In genomic region chr17:36115649-36115977, GRCh38 we compare ENCODE assay signal across 13 cellular contexts. TPM values are rescaled to one million over a fixed set of nuclear protein-coding genes. Genes with fewer than 3 reads are reported as not detected.
DNase-seq lines count a peak whose midpoint lies in the region; ATAC-seq, FAIRE-seq and TF ChIP-seq lines count a peak whose summit lies in the region.
"Not testable (repeated sequence)": the region's sequence is repeated elsewhere in the genome, so short reads cannot be mapped to it uniquely, and the experiment has no call there.
"Had no signal": no experiment of that assay in that cellular context is flagged by ENCODE, and none has a peak within 500 bp of the region (broad histone marks: within the 10 kb centered on the region; RNA-seq: fewer than 3 reads in every experiment).

No MANE protein-coding gene starts in this region.

- CTCF ChIA-PET in GM12878 (lab: Yijun Ruan, JAX); HepG2 (lab: Yijun Ruan, JAX; ENCODE audit: low intra/inter-chr PET ratio, low total read pairs): not testable (repeated sequence)

- intact Hi-C loops in GM12878 (cut with micrococcal nuclease; ENCODE audit: unreplicated experiment); HepG2 (cut with micrococcal nuclease; ENCODE audit: unreplicated experiment): not testable (repeated sequence)

- in situ Hi-C loops in GM12878 (cut with MboI); HepG2 (cut with HindIII; ENCODE audit: extremely low pct_ligation_motif_present, low pct_unique_long_range_greater_than_20kb): not testable (repeated sequence)

- not testable (repeated sequence) for BruUV-seq in GM12878 (replicated peaks; lab: Mats Ljungman, UMichigan); HepG2 (replicated peaks; lab: Mats Ljungman, UMichigan)

- H3K4me1 Mint-ChIP-seq in stimulated activated effector memory CD8-positive, alpha-beta T cell treated with anti-CD3 and anti-CD28 coated beads, Interleukin-12 subunit alpha, Interleukin-12 subunit beta, amount 100 ng/mL, for 72 hours = peaks cover 62% of the 10 kb centered on the region

- not testable (repeated sequence) for H3K27me3 ChIP-seq in WERI-Rb-1 (ENCODE audit: insufficient read depth, low read depth, severe bottlenecking); GM12878 (replicated peaks in 1 of 2; ENCODE audit: control insufficient read depth in 2 of 2, insufficient read depth in 2 of 2, low read length in 1 of 2); HepG2 (ENCODE audit: control insufficient read depth in 1 of 2, insufficient read depth in 2 of 2, low read length in 2 of 2)

- H2AFZ ChIP-seq in GM12878 (ENCODE audit: control insufficient read depth, low read depth, low read length); HepG2 (ENCODE audit: low read length): not testable (repeated sequence)

- H3K9me3 Mint-ChIP-seq in stimulated activated effector memory CD8-positive, alpha-beta T cell treated with anti-CD3 and anti-CD28 coated beads, Interleukin-12 subunit alpha, Interleukin-12 subunit beta, amount 100 ng/mL, for 72 hours = peaks cover 12% of the 10 kb centered on the region

- not testable (repeated sequence) for H3K4me3 ChIP-seq in WERI-Rb-1 (ENCODE audit: low read depth, low read length); GM12878; HepG2 (replicated peaks in 1 of 3; ENCODE audit: insufficient read depth in 1 of 3, low read depth in 2 of 3, low read length in 3 of 3)

- RAD21 ChIA-PET in GM12878 (lab: Charles Lee; ENCODE audit: unreplicated experiment) = interaction anchor here (1.9 kb wide), 1 partner anchor 17 kb away, joined by 4 read pairs; no protein-coding TSS in a partner anchor

- DNase-seq in NCI-H82 (lab: John Stamatoyannopoulos, UW) (peak; percentile 84), WERI-Rb-1 (peak; percentile 31)
- DNase-seq in GM12878 (ENCODE audit: low read depth, low spot score); HepG2 (ENCODE audit: low spot score); stimulated activated effector memory CD8-positive, alpha-beta T cell treated with anti-CD3 and anti-CD28 coated beads, Interleukin-12 subunit alpha, Interleukin-12 subunit beta, amount 100 ng/mL, for 72 hours (ENCODE audit: low spot score in 2 of 2): not testable (repeated sequence)

- not testable (repeated sequence) for ATAC-seq in GM12878; HepG2; stimulated activated effector memory CD8-positive, alpha-beta T cell treated with anti-CD3 and anti-CD28 coated beads, Interleukin-12 subunit alpha, Interleukin-12 subunit beta, amount 100 ng/mL, for 72 hours

- H3K9me3 ChIP-seq in WERI-Rb-1 (ENCODE audit: severe bottlenecking); GM12878 (replicated peaks; ENCODE audit: control insufficient read depth, insufficient read depth, low read length); HepG2 (ENCODE audit: low read length): not testable (repeated sequence)

- not testable (repeated sequence) for H3K4me2 ChIP-seq in GM12878 (ENCODE audit: control insufficient read depth, insufficient read depth); HepG2 (ENCODE audit: low read depth, low read length)

- H3K79me2 ChIP-seq in GM12878 (ENCODE audit: control insufficient read depth, insufficient read depth, low read length); HepG2 (ENCODE audit: insufficient read depth, low read length): not testable (repeated sequence)

- peaks cover 18% of the 10 kb centered on the region for H3K4me1 ChIP-seq in GM12878 (ENCODE audit: control insufficient read depth, insufficient read depth, low read length)
- H3K4me1 ChIP-seq in HepG2 (ENCODE audit: insufficient read depth, low read length) = not testable (repeated sequence)

- not testable (repeated sequence) for H4K20me1 ChIP-seq in GM12878 (ENCODE audit: control insufficient read depth, insufficient read depth); HepG2 (ENCODE audit: insufficient read depth, low read length)

- H3K27ac Mint-ChIP-seq in stimulated activated effector memory CD8-positive, alpha-beta T cell treated with anti-CD3 and anti-CD28 coated beads, Interleukin-12 subunit alpha, Interleukin-12 subunit beta, amount 100 ng/mL, for 72 hours = peak overlapping the region; percentile 97

- POLR2A ChIA-PET in GM12878 (lab: Charles Lee); HepG2 (lab: Yijun Ruan, JAX): not testable (repeated sequence)

- not testable (repeated sequence) for TF ChIP-seq EP300 in GM12878 (IDR thresholded peaks at IDR 0.05; ENCODE audit: borderline replicate concordance in 1 of 2, control insufficient read depth in 1 of 2, low read depth in 2 of 2, low read length in 2 of 2); HepG2 (IDR thresholded peaks at IDR 0.05; ENCODE audit: low read depth in 2 of 2, low read length in 2 of 2); HepG2 (CRISPR knock-in tag; IDR thresholded peaks at IDR 0.05; ENCODE audit: borderline replicate concordance)

- SMC1A ChIA-PET in GM12878 (lab: Charles Lee; ENCODE audit: uncharacterized antibody, unreplicated experiment) = not testable (repeated sequence)

- not testable (repeated sequence) for H3K36me3 ChIP-seq in WERI-Rb-1; GM12878 (ENCODE audit: control insufficient read depth in 2 of 2, insufficient read depth in 2 of 2, low read length in 1 of 2); HepG2 (replicated peaks in 1 of 2; ENCODE audit: control insufficient read depth in 1 of 2, insufficient read depth in 2 of 2, low read length in 2 of 2)

- TF ChIP-seq CTCF in WERI-Rb-1 (IDR thresholded peaks at IDR 0.05; ENCODE audit: low read depth, low read length); GM12878 (IDR thresholded peaks at IDR 0.05 in 2 of 3, conservative IDR thresholded peaks at IDR 0.05 in 1 of 3; ENCODE audit: control insufficient read depth in 2 of 3, extremely low read depth in 1 of 3, insufficient read depth in 1 of 3, low read depth in 3 of 3, low read length in 3 of 3); HepG2 (CRISPR knock-in tag; IDR thresholded peaks at IDR 0.05): not testable (repeated sequence)

- FAIRE-seq in GM12878 (lab: Jason Lieb, UNC); HepG2 (lab: Jason Lieb, UNC): not testable (repeated sequence)

- not testable (repeated sequence) for TF ChIP-seq RAD21 in GM12878 (IDR thresholded peaks at IDR 0.05; ENCODE audit: insufficient read depth, low read depth, low read length); HepG2 (CRISPR knock-in tag; IDR thresholded peaks at IDR 0.05)

- peak overlapping the region; percentile 78 for H3K4me3 Mint-ChIP-seq in stimulated activated effector memory CD8-positive, alpha-beta T cell treated with anti-CD3 and anti-CD28 coated beads, Interleukin-12 subunit alpha, Interleukin-12 subunit beta, amount 100 ng/mL, for 72 hours

- peaks cover 40% of the 10 kb centered on the region for H3K36me3 Mint-ChIP-seq in stimulated activated effector memory CD8-positive, alpha-beta T cell treated with anti-CD3 and anti-CD28 coated beads, Interleukin-12 subunit alpha, Interleukin-12 subunit beta, amount 100 ng/mL, for 72 hours

- TF ChIP-seq POLR2A in GM12878 (IDR thresholded peaks at IDR 0.05; ENCODE audit: low read depth, low read length); HepG2 (IDR thresholded peaks at IDR 0.05; ENCODE audit: insufficient read depth in 1 of 2, low read depth in 2 of 2, low read length in 2 of 2): not testable (repeated sequence)

- not testable (repeated sequence) for H3K9ac ChIP-seq in GM12878 (ENCODE audit: control insufficient read depth, insufficient read depth, low read length); HepG2 (ENCODE audit: insufficient read depth, low read depth, low read length)

- not testable (repeated sequence) for H3K27ac ChIP-seq in WERI-Rb-1; GM12878 (ENCODE audit: control insufficient read depth, insufficient read depth); HepG2 (ENCODE audit: extremely low read length, insufficient read depth, low read length)

RNA-seq across cellular contexts. Expression of gene CCL4, which starts 12.0 kb away (rescaled TPM):
- total RNA-seq in GM12878 (2013; cell fraction: nucleolus; rRNA removed) = 8.8 and 9.5 TPM in 2 replicates
- total RNA-seq in GM12878 (2014; rRNA removed) (77.8 and 78.7 TPM in 2 replicates), GM12878 (2014; rRNA removed; fragmentation: Illumina TruSeq; extraction: Trizol) (80.1 and 85.0 TPM in 2 replicates), GM12878 (2021) (50.8 and 54.8 TPM in 2 replicates), HepG2 (2016; rRNA removed; fragmentation: Illumina TruSeq; extraction: Trizol) (not detected in 2 replicates)
- 32.1 TPM for polyA plus RNA-seq in GM12878 (2011; ENCODE audit: low read depth)
- polyA plus RNA-seq in GM12878 (2011; rRNA removed) (524 and 741 TPM in 2 replicates), GM12878 (2014; fragmentation: Illumina TruSeq; extraction: Trizol) (76.3 and 86.9 TPM in 2 replicates), GM12878 (2014; fragmentation: Nextera tagmentation; extraction: Ambion mirVana) (100 to 1,000 TPM; 357 to 425 TPM), GM12878 (2014; rRNA removed) (87.3 and 96.6 TPM in 2 replicates), GM12878 (2016; fragmentation: Nextera tagmentation; extraction: Ambion mirVana) (10 to 100 TPM; 18.7 to 20.5 TPM), HepG2 (2011; rRNA removed) (not detected in 2 replicates)
- 616 and 746 TPM in 2 replicates for polyA plus RNA-seq in GM12878 (2011; cell fraction: cytosol; rRNA removed)
- 311 and 571 TPM in 2 replicates for polyA plus RNA-seq in GM12878 (2011; cell fraction: nucleus; rRNA removed)
- 19.0 and 53.7 TPM in 2 replicates for polyA plus RNA-seq in GM12878 (2012)
- polyA minus RNA-seq in GM12878 (2011; rRNA and poly(A)+ RNA removed) = 445 and 610 TPM in 2 replicates
- polyA minus RNA-seq in GM12878 (2011; cell fraction: cytosol; rRNA and poly(A)+ RNA removed) = 254 and 292 TPM in 2 replicates
- 194 and 212 TPM in 2 replicates for polyA minus RNA-seq in GM12878 (2011; cell fraction: nucleus; rRNA and poly(A)+ RNA removed)
- not detected in 2 replicates for total RNA-seq in HepG2 (2016; cell fraction: cytosol; rRNA removed; fragmentation: Illumina TruSeq; extraction: Trizol; ENCODE audit: low read depth)
- not detected in 2 replicates for total RNA-seq in HepG2 (2016; cell fraction: insoluble cytoplasmic fraction; rRNA removed; fragmentation: Illumina TruSeq; extraction: Trizol)
- not detected in 2 replicates for total RNA-seq in HepG2 (2016; cell fraction: membrane; rRNA removed; fragmentation: Illumina TruSeq; extraction: Trizol)
- not detected in 2 replicates for total RNA-seq in HepG2 (2016; cell fraction: nucleus; rRNA removed; fragmentation: Illumina TruSeq; extraction: Trizol)
- not detected in 2 replicates for polyA plus RNA-seq in HepG2 (2011; cell fraction: cytosol; rRNA removed)
- polyA plus RNA-seq in HepG2 (2011; cell fraction: nucleus; rRNA removed) = 0.26 TPM in 1 of 2 replicates, not detected in the other
- not detected in 2 replicates for polyA plus RNA-seq in HepG2 (2012)
- not detected in 2 replicates for polyA plus RNA-seq in HepG2 (2016; cell fraction: cytosol; fragmentation: Illumina TruSeq; extraction: Trizol; ENCODE audit: low read depth)
- polyA plus RNA-seq in HepG2 (2016; cell fraction: insoluble cytoplasmic fraction; fragmentation: Illumina TruSeq; extraction: Trizol; ENCODE audit: low read depth) = not detected in 2 replicates
- polyA plus RNA-seq in HepG2 (2016; cell fraction: membrane; fragmentation: Illumina TruSeq; extraction: Trizol; ENCODE audit: low read depth) = not detected in 2 replicates
- not detected in 2 replicates for polyA plus RNA-seq in HepG2 (2016; cell fraction: nucleus; fragmentation: Illumina TruSeq; extraction: Trizol; ENCODE audit: insufficient read depth, low read depth)
- polyA minus RNA-seq in HepG2 (2011; rRNA and poly(A)+ RNA removed; ENCODE audit: low replicate concordance) = 0.47 TPM in 1 of 2 replicates, not detected in the other
- not detected in 2 replicates for polyA minus RNA-seq in HepG2 (2011; cell fraction: cytosol; rRNA and poly(A)+ RNA removed)
- not detected in 2 replicates for polyA minus RNA-seq in HepG2 (2011; cell fraction: nucleus; rRNA and poly(A)+ RNA removed)
- total RNA-seq: A673, Daoy, G401 had no signal
- polyA plus RNA-seq: AG04450 had no signal

RNA-seq across cellular contexts. Expression of gene CCL3, which starts 25.7 kb away (rescaled TPM):
- total RNA-seq in GM12878 (2013; cell fraction: nucleolus; rRNA removed) = 131 and 132 TPM in 2 replicates
- total RNA-seq in GM12878 (2014; rRNA removed) (262 and 269 TPM in 2 replicates), GM12878 (2014; rRNA removed; fragmentation: Illumina TruSeq; extraction: Trizol) (208 and 210 TPM in 2 replicates), GM12878 (2021) (189 and 197 TPM in 2 replicates), HepG2 (2016; rRNA removed; fragmentation: Illumina TruSeq; extraction: Trizol) (not detected in 2 replicates)
- polyA plus RNA-seq in GM12878 (2011; ENCODE audit: low read depth) = 155 TPM
- polyA plus RNA-seq in GM12878 (2011; rRNA removed) (330 and 1,488 TPM in 2 replicates), GM12878 (2014; fragmentation: Illumina TruSeq; extraction: Trizol) (72.6 and 143 TPM in 2 replicates), GM12878 (2014; fragmentation: Nextera tagmentation; extraction: Ambion mirVana) (100 to 1,000 TPM; 240 to 318 TPM), GM12878 (2014; rRNA removed) (169 and 181 TPM in 2 replicates), GM12878 (2016; fragmentation: Nextera tagmentation; extraction: Ambion mirVana) (10 to 100 TPM; 96.5 to 99.9 TPM), HepG2 (2011; rRNA removed) (not detected in 2 replicates)
- 1,075 and 1,156 TPM in 2 replicates for polyA plus RNA-seq in GM12878 (2011; cell fraction: cytosol; rRNA removed)
- 866 and 1,038 TPM in 2 replicates for polyA plus RNA-seq in GM12878 (2011; cell fraction: nucleus; rRNA removed)
- polyA plus RNA-seq in GM12878 (2012) = 156 and 169 TPM in 2 replicates
- polyA minus RNA-seq in GM12878 (2011; rRNA and poly(A)+ RNA removed) = 415 and 439 TPM in 2 replicates
- polyA minus RNA-seq in GM12878 (2011; cell fraction: cytosol; rRNA and poly(A)+ RNA removed) = 515 and 603 TPM in 2 replicates
- 1,135 and 1,325 TPM in 2 replicates for polyA minus RNA-seq in GM12878 (2011; cell fraction: nucleus; rRNA and poly(A)+ RNA removed)
- not detected in 2 replicates for total RNA-seq in HepG2 (2016; cell fraction: cytosol; rRNA removed; fragmentation: Illumina TruSeq; extraction: Trizol; ENCODE audit: low read depth)
- not detected in 2 replicates for total RNA-seq in HepG2 (2016; cell fraction: insoluble cytoplasmic fraction; rRNA removed; fragmentation: Illumina TruSeq; extraction: Trizol)
- not detected in 2 replicates for total RNA-seq in HepG2 (2016; cell fraction: membrane; rRNA removed; fragmentation: Illumina TruSeq; extraction: Trizol)
- not detected in 2 replicates for total RNA-seq in HepG2 (2016; cell fraction: nucleus; rRNA removed; fragmentation: Illumina TruSeq; extraction: Trizol)
- polyA plus RNA-seq in HepG2 (2011; cell fraction: cytosol; rRNA removed) = 0.12 TPM in 1 of 2 replicates, not detected in the other
- 0.26 and 0.38 TPM in 2 replicates for polyA plus RNA-seq in HepG2 (2011; cell fraction: nucleus; rRNA removed)
- not detected in 2 replicates for polyA plus RNA-seq in HepG2 (2012)
- polyA plus RNA-seq in HepG2 (2016; cell fraction: cytosol; fragmentation: Illumina TruSeq; extraction: Trizol; ENCODE audit: low read depth) = not detected in 2 replicates
- not detected in 2 replicates for polyA plus RNA-seq in HepG2 (2016; cell fraction: insoluble cytoplasmic fraction; fragmentation: Illumina TruSeq; extraction: Trizol; ENCODE audit: low read depth)
- polyA plus RNA-seq in HepG2 (2016; cell fraction: membrane; fragmentation: Illumina TruSeq; extraction: Trizol; ENCODE audit: low read depth) = not detected in 2 replicates
- not detected in 2 replicates for polyA plus RNA-seq in HepG2 (2016; cell fraction: nucleus; fragmentation: Illumina TruSeq; extraction: Trizol; ENCODE audit: insufficient read depth, low read depth)
- 3.3 TPM in 1 of 2 replicates, not detected in the other for polyA minus RNA-seq in HepG2 (2011; rRNA and poly(A)+ RNA removed; ENCODE audit: low replicate concordance)
- not detected in 2 replicates for polyA minus RNA-seq in HepG2 (2011; cell fraction: cytosol; rRNA and poly(A)+ RNA removed)
- not detected in 2 replicates for polyA minus RNA-seq in HepG2 (2011; cell fraction: nucleus; rRNA and poly(A)+ RNA removed)
- total RNA-seq: A673; CD4-positive, CD25-positive, alpha-beta regulatory T cell; G401 had no signal
- polyA plus RNA-seq: AG04450; CD4-positive, alpha-beta memory T cell had no signal

RNA-seq across cellular contexts. Expression of gene CCL18, which starts 51.5 kb away (rescaled TPM):
- not detected in 2 replicates for total RNA-seq in GM12878 (2013; cell fraction: nucleolus; rRNA removed)
- total RNA-seq in GM12878 (2014; rRNA removed) (not detected in 2 replicates), GM12878 (2014; rRNA removed; fragmentation: Illumina TruSeq; extraction: Trizol) (not detected in 2 replicates), GM12878 (2021) (not detected in 2 replicates), HepG2 (2016; rRNA removed; fragmentation: Illumina TruSeq; extraction: Trizol) (not detected in 2 replicates)
- polyA plus RNA-seq in GM12878 (2011; ENCODE audit: low read depth) = not detected
- polyA plus RNA-seq in GM12878 (2011; rRNA removed) (0.26 TPM in 1 of 2 replicates, not detected in the other), GM12878 (2014; fragmentation: Illumina TruSeq; extraction: Trizol) (not detected in 2 replicates), GM12878 (2014; fragmentation: Nextera tagmentation; extraction: Ambion mirVana) (not detected), GM12878 (2014; rRNA removed) (not detected in 2 replicates), GM12878 (2016; fragmentation: Nextera tagmentation; extraction: Ambion mirVana) (not detected), HepG2 (2011; rRNA removed) (not detected in 2 replicates)
- polyA plus RNA-seq in GM12878 (2011; cell fraction: cytosol; rRNA removed) = 0.27 TPM in 2 replicates
- polyA plus RNA-seq in GM12878 (2011; cell fraction: nucleus; rRNA removed) = not detected in 2 replicates
- not detected in 2 replicates for polyA plus RNA-seq in GM12878 (2012)
- polyA minus RNA-seq in GM12878 (2011; rRNA and poly(A)+ RNA removed) = 0.36 and 0.37 TPM in 2 replicates
- not detected in 2 replicates for polyA minus RNA-seq in GM12878 (2011; cell fraction: cytosol; rRNA and poly(A)+ RNA removed)
- not detected in 2 replicates for polyA minus RNA-seq in GM12878 (2011; cell fraction: nucleus; rRNA and poly(A)+ RNA removed)
- not detected in 2 replicates for total RNA-seq in HepG2 (2016; cell fraction: cytosol; rRNA removed; fragmentation: Illumina TruSeq; extraction: Trizol; ENCODE audit: low read depth)
- not detected in 2 replicates for total RNA-seq in HepG2 (2016; cell fraction: insoluble cytoplasmic fraction; rRNA removed; fragmentation: Illumina TruSeq; extraction: Trizol)
- total RNA-seq in HepG2 (2016; cell fraction: membrane; rRNA removed; fragmentation: Illumina TruSeq; extraction: Trizol) = not detected in 2 replicates
- not detected in 2 replicates for total RNA-seq in HepG2 (2016; cell fraction: nucleus; rRNA removed; fragmentation: Illumina TruSeq; extraction: Trizol)
- not detected in 2 replicates for polyA plus RNA-seq in HepG2 (2011; cell fraction: cytosol; rRNA removed)
- not detected in 2 replicates for polyA plus RNA-seq in HepG2 (2011; cell fraction: nucleus; rRNA removed)
- not detected in 2 replicates for polyA plus RNA-seq in HepG2 (2012)
- polyA plus RNA-seq in HepG2 (2016; cell fraction: cytosol; fragmentation: Illumina TruSeq; extraction: Trizol; ENCODE audit: low read depth) = not detected in 2 replicates
- polyA plus RNA-seq in HepG2 (2016; cell fraction: insoluble cytoplasmic fraction; fragmentation: Illumina TruSeq; extraction: Trizol; ENCODE audit: low read depth) = not detected in 2 replicates
- polyA plus RNA-seq in HepG2 (2016; cell fraction: membrane; fragmentation: Illumina TruSeq; extraction: Trizol; ENCODE audit: low read depth) = not detected in 2 replicates
- not detected in 2 replicates for polyA plus RNA-seq in HepG2 (2016; cell fraction: nucleus; fragmentation: Illumina TruSeq; extraction: Trizol; ENCODE audit: insufficient read depth, low read depth)
- not detected in 2 replicates for polyA minus RNA-seq in HepG2 (2011; rRNA and poly(A)+ RNA removed; ENCODE audit: low replicate concordance)
- not detected in 2 replicates for polyA minus RNA-seq in HepG2 (2011; cell fraction: cytosol; rRNA and poly(A)+ RNA removed)
- not detected in 2 replicates for polyA minus RNA-seq in HepG2 (2011; cell fraction: nucleus; rRNA and poly(A)+ RNA removed)
- total RNA-seq: A673; CD4-positive, alpha-beta memory T cell; CD4-positive, CD25-positive, alpha-beta regulatory T cell; CD8-positive, alpha-beta memory T cell; Daoy; G401 had no signal
- polyA plus RNA-seq: AG04450; CD14-positive monocyte; CD4-positive, alpha-beta memory T cell; CD4-positive, CD25-positive, alpha-beta regulatory T cell; CD8-positive, alpha-beta memory T cell had no signal

Comparison
In these comparisons a context has a peak if more than half of its experiments do, and no peak if none do; other contexts are left out.
1. RNA of gene CCL4, which starts 12.0 kb away (total RNA-seq): 8.8 to 85.0 TPM in GM12878; not detected in HepG2; every median in the first group is over 4 times any median in the second.
2. RNA of gene CCL3, which starts 25.7 kb away (total RNA-seq): 131 to 269 TPM in GM12878; not detected in HepG2; every median in the first group is over 100 times any median in the second.